In genomic region chr10:5679036-5679435, GRCh38 we compare ENCODE assay signal across 20 cellular contexts.
"Had no signal": no experiment of that assay in that cellular context is flagged by ENCODE, and none has a peak within 500 bp of the region (broad histone marks: within the 10 kb centered on the region; RNA-seq: fewer than 3 reads in every experiment).

No MANE protein-coding gene starts in this region.

- H3K4me3 ChIP-seq: colonic mucosa, esophagus squamous epithelium, gastroesophageal sphincter, heart right ventricle, left lung, lower lobe of right lung, mucosa of descending colon had no signal

- H3K36me3 ChIP-seq: colonic mucosa, esophagus squamous epithelium, gastroesophageal sphincter, heart right ventricle, left lung, lower lobe of right lung had no signal

- DNase-seq: colonic mucosa; cortex of kidney; effector CD8-positive, alpha-beta T cell; effector memory CD8-positive, alpha-beta T cell; endodermal cell; esophagus squamous epithelium; heart right ventricle; left cardiac atrium; left lung; left ventricle myocardium superior; lower lobe of right lung; mucosa of descending colon had no signal

- H3K9me3 ChIP-seq: colonic mucosa, lower lobe of right lung had no signal

- H3K27me3 ChIP-seq: colonic mucosa, foreskin keratinocyte, left lung had no signal

- ATAC-seq: effector memory CD8-positive, alpha-beta T cell; esophagus mucosa; foreskin keratinocyte; gastroesophageal sphincter; heart right ventricle; left cardiac atrium; left lung; left ventricle myocardium superior; lower lobe of right lung; mucosa of descending colon had no signal

- H3K4me1 ChIP-seq: colonic mucosa had no signal

- FAIRE-seq: endometrium, frontal cortex, islet of Langerhans, keratinocyte had no signal

- H3K27ac ChIP-seq: colonic mucosa, epithelial cell of prostate, esophagus squamous epithelium, foreskin keratinocyte, gastroesophageal sphincter, heart right ventricle, left lung, lower lobe of right lung had no signal
